Comparison of ENCODE assay signal across 18 cellular contexts in the genomic region with DNA sequence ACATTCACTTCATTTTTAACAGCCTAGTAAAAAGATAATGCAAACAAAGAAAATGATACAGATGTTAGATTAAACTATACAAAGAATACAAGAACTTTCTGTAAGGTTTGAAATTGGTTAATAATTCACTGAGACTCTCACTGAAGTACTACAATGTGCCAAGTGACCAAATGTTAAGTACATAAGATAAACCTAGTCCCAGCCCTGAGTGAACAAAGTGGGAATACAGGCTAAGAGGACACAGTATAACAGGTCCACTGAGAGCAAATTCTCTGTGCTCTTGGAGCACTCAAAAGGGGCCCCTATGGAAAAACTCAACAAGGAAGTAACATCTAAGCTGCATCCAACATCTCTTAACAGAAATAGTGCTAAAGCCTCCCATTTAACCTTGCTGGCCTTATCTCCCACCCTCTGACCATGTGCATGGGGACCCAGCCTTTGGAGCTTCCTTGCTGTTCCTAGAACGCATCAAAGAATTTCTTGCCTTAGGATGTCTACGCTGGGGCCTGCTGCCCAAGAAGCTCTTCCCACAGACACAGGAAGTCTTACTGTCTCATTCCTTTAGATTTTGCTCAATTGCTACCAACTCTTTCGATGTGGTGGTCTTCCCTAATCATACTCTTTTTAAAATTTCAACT.
DNase-seq lines count a peak whose midpoint lies in the region; ATAC-seq, FAIRE-seq and TF ChIP-seq lines count a peak whose summit lies in the region.
"Had no signal": no experiment of that assay in that cellular context is flagged by ENCODE, and none has a peak within 500 bp of the region (broad histone marks: within the 10 kb centered on the region; RNA-seq: fewer than 3 reads in every experiment).

No MANE protein-coding gene starts in this region.

- no peaks in the 10 kb centered on the region for H3K4me1 ChIP-seq in A673 (ENCODE audit: insufficient read depth, low read length, poor library complexity, severe bottlenecking)
- H3K4me1 ChIP-seq: adrenal gland, BLaER1, sigmoid colon had no signal

- no peak for FAIRE-seq in RCC 7860 (lab: Jason Lieb, UNC)

- H3K27me3 Mint-ChIP-seq in progenitor cell of endocrine pancreas = no peaks in the 10 kb centered on the region

- no peak overlapping the region for H3K4me3 ChIP-seq in A673 (ENCODE audit: low read depth, low read length, poor library complexity, severe bottlenecking)
- H3K4me3 ChIP-seq: adrenal gland, BLaER1, PC-9, sigmoid colon had no signal

- peak overlapping the region; percentile 91 for H3K27ac Mint-ChIP-seq in progenitor cell of endocrine pancreas

- BruUV-seq in A673 (replicated peaks; lab: Mats Ljungman, UMichigan) = no TSS peak

- intact Hi-C loops in A673 (cut with micrococcal nuclease; ENCODE audit: unreplicated experiment) = no loop called here

- CTCF ChIA-PET in A673 (lab: Charles Lee) = no interaction called here

- peaks cover 45% of the 10 kb centered on the region for H3K4me1 Mint-ChIP-seq in progenitor cell of endocrine pancreas (ENCODE audit: low read depth)

- no peak overlapping the region for H3K4me3 Mint-ChIP-seq in progenitor cell of endocrine pancreas (ENCODE audit: low read depth)

- peaks cover 7% of the 10 kb centered on the region for H3K36me3 Mint-ChIP-seq in progenitor cell of endocrine pancreas (ENCODE audit: insufficient read depth)

- H3K9me3 Mint-ChIP-seq in progenitor cell of endocrine pancreas (ENCODE audit: low read depth) = no peaks in the 10 kb centered on the region

- TF ChIP-seq CTCF in progenitor cell of endocrine pancreas (IDR thresholded peaks at IDR 0.05; ENCODE audit: unreplicated experiment) (no peak), A673 (conservative IDR thresholded peaks at IDR 0.05; ENCODE audit: low read depth, low read length) (no peak)

- no peak for ATAC-seq in HG03565 (IDR thresholded peaks at IDR 0.05; ENCODE audit: unreplicated experiment)
- ATAC-seq in GM21576 (IDR thresholded peaks at IDR 0.05; ENCODE audit: unreplicated experiment) = no peak
- ATAC-seq: foreskin keratinocyte had no signal

- H3K9me3 ChIP-seq in A673 (ENCODE audit: low read depth, low read length, poor library complexity, severe bottlenecking) = no peaks in the 10 kb centered on the region
- H3K9me3 ChIP-seq: adrenal gland, BLaER1, sigmoid colon had no signal

- H3K27me3 ChIP-seq in A673 (replicated peaks; ENCODE audit: insufficient read depth, low read depth, low read length, poor library complexity) = no peaks in the 10 kb centered on the region
- H3K27me3 ChIP-seq: adrenal gland, BLaER1, foreskin keratinocyte, sigmoid colon had no signal

- peak; percentile 81 for DNase-seq in DMS53 (lab: John Stamatoyannopoulos, UW)
- peak; percentile 57 for DNase-seq in RCC 7860 (ENCODE audit: low spot score)
- peak; percentile 43 for DNase-seq in kidney tubule cell (ENCODE audit: low spot score)
- DNase-seq in progenitor cell of endocrine pancreas (ENCODE audit: low spot score, unreplicated experiment) = no peak
- DNase-seq in A673 (ENCODE audit: low spot score) = no peak
- DNase-seq: activated CD4-positive, alpha-beta T cell treated with anti-CD3 and anti-CD28 coated beads, Interleukin-2, amount 50 U/mL, for 1 hour; adrenal gland; DMS79; mammary epithelial cell; MV-4-11; NCI-H2081 treated with DMSO at 0.1 percent for 48 hours; NCI-H69; sigmoid colon had no signal

- no peak overlapping the region for H3K27ac ChIP-seq in A673 (ENCODE audit: low read depth, low read length, poor library complexity, severe bottlenecking)
- H3K27ac ChIP-seq: adrenal gland, BLaER1, PC-9, sigmoid colon had no signal

- POLR2A ChIA-PET in A673 (lab: Charles Lee; ENCODE audit: low non-redundant PET) = no interaction called here

- no peaks in the 10 kb centered on the region for H3K36me3 ChIP-seq in A673 (ENCODE audit: insufficient read depth, low read length, poor library complexity, severe bottlenecking)
- H3K36me3 ChIP-seq: adrenal gland had no signal

Comparison
In these comparisons a context has a peak if more than half of its experiments do, and no peak if none do; other contexts are left out.
1. DNase-seq: peak in DMS53 (single experiment), RCC 7860 (single experiment) and kidney tubule cell (single experiment); none in progenitor cell of endocrine pancreas (single experiment) and A673 (single experiment).